16 cellular contexts compared by ENCODE assay signal in genomic region chr4:175971393-175972179, GRCh38.
DNase-seq lines count a peak whose midpoint lies in the region; ATAC-seq, FAIRE-seq and TF ChIP-seq lines count a peak whose summit lies in the region.
"Had no signal": no experiment of that assay in that cellular context is flagged by ENCODE, and none has a peak within 500 bp of the region (broad histone marks: within the 10 kb centered on the region; RNA-seq: fewer than 3 reads in every experiment).

No MANE protein-coding gene starts in this region.

- no peaks in the 10 kb centered on the region for H3K36me3 Mint-ChIP-seq in endodermal cell (ENCODE audit: low read depth)
- H3K36me3 Mint-ChIP-seq: activated naive CD4-positive, alpha-beta T cell treated with anti-CD3 and anti-CD28 coated beads, Interleukin-2, amount 50 U/mL, for 72 hours had no signal

- no peaks in the 10 kb centered on the region for H3K27me3 Mint-ChIP-seq in endodermal cell (ENCODE audit: insufficient read depth)

- no peak overlapping the region for H3K27ac Mint-ChIP-seq in endodermal cell
- H3K27ac Mint-ChIP-seq: activated naive CD4-positive, alpha-beta T cell treated with anti-CD3 and anti-CD28 coated beads, Interleukin-2, amount 50 U/mL, for 72 hours; nephron had no signal

- peak overlapping the region; percentile 41 for H3K4me2 ChIP-seq in OCI-LY1 (ENCODE audit: low read length)

- H3K9me3 ChIP-seq in OCI-LY1 (ENCODE audit: low read length) (peaks cover 5% of the 10 kb centered on the region), endodermal cell (ENCODE audit: control insufficient read depth, low read length) (peaks cover 16% of the 10 kb centered on the region), neuron (ENCODE audit: low read length) (no peaks in the 10 kb centered on the region)
- H3K9me3 ChIP-seq: thyroid gland had no signal

- H3K4me3 Mint-ChIP-seq in endodermal cell = no peak overlapping the region
- H3K4me3 Mint-ChIP-seq: nephron had no signal

- H3K27me3 ChIP-seq in ACC112 (ENCODE audit: insufficient read depth, low read length) = peaks cover 69% of the 10 kb centered on the region
- H3K27me3 ChIP-seq in OCI-LY1 (ENCODE audit: insufficient read depth, low read length) = no peaks in the 10 kb centered on the region
- H3K27me3 ChIP-seq in endodermal cell (ENCODE audit: control insufficient read depth, insufficient read depth, low read length, poor library complexity, severe bottlenecking) = no peaks in the 10 kb centered on the region
- H3K27me3 ChIP-seq in neuron (ENCODE audit: insufficient read depth, low read length) = no peaks in the 10 kb centered on the region
- H3K27me3 ChIP-seq: thyroid gland had no signal

- TF ChIP-seq POLR2A in H54 (IDR thresholded peaks at IDR 0.05; ENCODE audit: low read depth, low read length) = no peak

- H3K4me3 ChIP-seq in ACC112 (ENCODE audit: low read depth, low read length) (peak overlapping the region; percentile 43), OCI-LY1 (ENCODE audit: low read depth, low read length, poor library complexity, severe bottlenecking) (peak overlapping the region; percentile 23), endodermal cell (ENCODE audit: low read length) (no peak overlapping the region), neuron (ENCODE audit: low read length) (peak overlapping the region; percentile 42)
- H3K4me3 ChIP-seq: lower lobe of right lung, thyroid gland had no signal

- H3K9ac ChIP-seq in OCI-LY1 (ENCODE audit: low read length) (peak overlapping the region; percentile 40), endodermal cell (ENCODE audit: extremely low read depth, low read length, poor library complexity, severe bottlenecking) (no peak overlapping the region)

- H4K20me1 ChIP-seq in OCI-LY1 (ENCODE audit: insufficient read depth, low read length) = no peaks in the 10 kb centered on the region

- H3K79me2 ChIP-seq in ACC112 (ENCODE audit: control insufficient read depth, insufficient read depth, low read length, unreplicated experiment) (no peaks in the 10 kb centered on the region), OCI-LY1 (ENCODE audit: insufficient read depth, low read length) (peaks cover 3% of the 10 kb centered on the region; the same call in 1 of the 2 replicates)

- no peaks in the 10 kb centered on the region for H3F3A ChIP-seq in OCI-LY1 (ENCODE audit: insufficient read depth, low read length)

- H3K4me1 Mint-ChIP-seq in endodermal cell = peaks cover 32% of the 10 kb centered on the region
- H3K4me1 Mint-ChIP-seq: nephron had no signal

- TF ChIP-seq CTCF in OCI-LY1 (IDR thresholded peaks at IDR 0.05; ENCODE audit: low read length) = no peak
- TF ChIP-seq CTCF in endodermal cell (conservative IDR thresholded peaks at IDR 0.05) = no peak

- no peak for DNase-seq in endodermal cell
- no peak for DNase-seq in left lobe of liver (ENCODE audit: low spot score)
- DNase-seq in H54 (ENCODE audit: insufficient read length, low spot score) = no peak
- DNase-seq in 8988T = no peak
- DNase-seq in activated CD4-positive, alpha-beta T cell treated with anti-CD3 and anti-CD28 coated beads for 1 hour = no peak
- DNase-seq: COR-L47; lower lobe of right lung; NCI-H2171 treated with DMSO at 0.1 percent for 48 hours; SIG-M5; stimulated activated CD4-positive, alpha-beta T cell treated with anti-CD3 and anti-CD28 coated beads, Interleukin-4, amount 100 ng/mL, for 4 hours had no signal

- no peaks in the 10 kb centered on the region for H3K4me1 ChIP-seq in ACC112 (ENCODE audit: control insufficient read depth, insufficient read depth, low read length, unreplicated experiment)
- H3K4me1 ChIP-seq in OCI-LY1 (ENCODE audit: insufficient read depth, low read length, severe bottlenecking) = peaks cover 22% of the 10 kb centered on the region
- H3K4me1 ChIP-seq in endodermal cell (ENCODE audit: control insufficient read depth, insufficient read depth, low read length) = no peaks in the 10 kb centered on the region
- peaks cover 35% of the 10 kb centered on the region for H3K4me1 ChIP-seq in neuron (ENCODE audit: insufficient read depth, low read length)
- H3K4me1 ChIP-seq: lower lobe of right lung, thyroid gland had no signal

- 58 to 69% methylated on average over 6 to 11 of the region's 11 CpGs for WGBS in endodermal cell (ENCODE audit: insufficient coverage in 1 of 2, insufficient read length in 1 of 2), 2 experiments

- H3K36me3 ChIP-seq in ACC112 (ENCODE audit: insufficient read depth, low read length) (no peaks in the 10 kb centered on the region), OCI-LY1 (ENCODE audit: insufficient read depth, low read length) (no peaks in the 10 kb centered on the region; the same call in 1 of the 2 replicates), endodermal cell (ENCODE audit: control insufficient read depth, insufficient read depth, low read length) (no peaks in the 10 kb centered on the region), neuron (ENCODE audit: insufficient read depth, low read length) (no peaks in the 10 kb centered on the region)
- H3K36me3 ChIP-seq: lower lobe of right lung, thyroid gland had no signal

- no peak for ATAC-seq in left lobe of liver
- ATAC-seq: activated naive CD4-positive, alpha-beta T cell treated with anti-CD3 and anti-CD28 coated beads, Interleukin-2, amount 50 U/mL, for 72 hours had no signal

- H3K9me2 ChIP-seq in OCI-LY1 (ENCODE audit: low read depth, low read length) = no peaks in the 10 kb centered on the region

- H3K9me3 Mint-ChIP-seq in endodermal cell = peaks cover 21% of the 10 kb centered on the region

- H3K27ac ChIP-seq in ACC112 (ENCODE audit: low read depth, low read length) (no peak overlapping the region), OCI-LY1 (ENCODE audit: low read depth, low read length, poor library complexity, severe bottlenecking) (peak overlapping the region; percentile 54), endodermal cell (ENCODE audit: low read depth, low read length) (peak overlapping the region; percentile 90)
- H3K27ac ChIP-seq: lower lobe of right lung, thyroid gland had no signal

- H2AFZ ChIP-seq in ACC112 (ENCODE audit: low read length, unreplicated experiment) = no peak overlapping the region
- H2AFZ ChIP-seq in OCI-LY1 (ENCODE audit: low read length) = peak overlapping the region; percentile 49; the same call in 1 of the 2 replicates
- H2AFZ ChIP-seq in neuron (ENCODE audit: low read depth, low read length) = no peak overlapping the region

- no peak for FAIRE-seq in H54 (lab: Jason Lieb, UNC)
